In the genomic region with DNA sequence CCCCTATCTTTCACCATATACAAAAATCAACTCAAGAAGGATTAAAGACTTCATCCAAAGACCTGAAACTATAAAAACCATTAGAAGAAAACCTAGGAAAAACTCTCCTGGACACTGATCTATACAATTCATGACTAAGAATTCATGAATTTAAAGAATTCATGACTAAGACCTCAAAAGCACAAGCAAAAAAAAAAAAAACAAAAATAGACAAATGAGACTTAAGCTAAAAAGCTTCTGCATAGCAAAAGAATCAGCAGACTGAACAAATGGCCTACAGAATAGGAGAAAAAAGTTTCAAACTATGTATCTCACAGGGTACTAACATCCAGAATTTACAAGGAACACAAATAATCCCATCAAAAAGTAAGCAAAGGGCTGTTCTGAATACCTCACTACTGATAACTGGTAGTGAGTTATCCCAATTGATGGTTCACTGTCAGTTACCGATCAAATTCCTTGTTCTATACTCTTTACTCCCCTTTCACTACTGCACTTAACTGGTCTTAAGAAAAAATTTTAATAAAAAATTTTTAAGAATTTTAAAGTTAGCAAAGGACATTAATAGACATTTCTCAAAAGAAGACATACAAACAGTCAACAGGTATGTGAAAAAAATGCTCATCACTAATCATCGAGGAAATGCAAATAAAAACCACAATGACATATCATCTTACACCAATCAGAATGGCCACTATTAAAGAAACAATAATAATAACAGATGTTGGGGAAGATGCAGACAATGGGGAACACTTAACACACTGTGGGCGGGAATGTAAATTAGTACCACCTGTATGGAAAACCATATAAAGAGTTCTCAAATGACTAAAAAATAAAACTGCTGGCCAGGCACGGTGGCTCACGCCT, we compare ENCODE assay signal across 1 cellular context.
TF ChIP-seq lines count a peak whose summit lies in the region.

No MANE protein-coding gene starts in this region.

TF ChIP-seq in SK-N-SH treated with all-trans-retinoic acid at 6 μM for 48 hours, 23 proteins besides CTCF, POLR2A, EP300 and RAD21 (continued from another document):
- no peak for TF ChIP-seq CSRNP3 (CRISPR knock-in tag; IDR thresholded peaks at IDR 0.05)
